ENCODE assay signal across 26 cellular contexts in the genomic region with DNA sequence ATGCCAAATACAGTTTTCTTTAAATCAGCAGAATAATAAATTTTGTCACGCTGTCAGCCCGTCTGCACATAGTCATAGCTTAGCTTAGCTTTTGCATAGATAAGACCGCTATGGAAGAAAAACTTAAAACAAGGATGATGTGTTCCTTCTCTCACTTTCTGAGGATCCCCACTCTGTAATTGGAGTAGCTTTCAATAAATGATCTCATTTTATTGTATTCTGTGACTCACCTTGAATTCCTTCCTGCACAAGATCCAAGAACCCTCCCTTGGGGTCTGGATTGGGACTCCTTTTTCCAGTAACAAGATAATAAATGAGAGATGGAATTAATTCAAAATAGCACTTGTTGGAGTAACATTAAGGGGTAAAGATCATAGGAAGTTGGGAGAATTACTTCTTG.
"Had no signal": no experiment of that assay in that cellular context is flagged by ENCODE, and none has a peak within 500 bp of the region (broad histone marks: within the 10 kb centered on the region; RNA-seq: fewer than 3 reads in every experiment).

No MANE protein-coding gene starts in this region.

- ATAC-seq: left colon; left lung; lower lobe of right lung; naive thymus-derived CD8-positive, alpha-beta T cell; pancreas; right cardiac atrium; sciatic nerve; stimulated activated naive B cell treated with anti-CD40 and anti-IgM and Interleukin-4, amounts not matched to agents 10 μg/mL and 1 μg/mL and 100 μg/mL, for 72 hours; upper lobe of right lung had no signal

- H3K9me3 ChIP-seq: left lung, lower lobe of right lung, pancreas, prostate gland, suprapubic skin, thoracic aorta, tibial artery, upper lobe of right lung, uterus had no signal

- H3K4me3 ChIP-seq: left lung, lower lobe of right lung, pancreas, prostate gland, skin epidermis, suprapubic skin, thoracic aorta, tibial artery, upper lobe of right lung, uterus had no signal

- H3K27ac ChIP-seq: left lung, lower lobe of right lung, pancreas, prostate gland, skin epidermis, suprapubic skin, thoracic aorta, tibial artery, upper lobe of right lung, uterus had no signal

- H3K4me1 ChIP-seq: lower lobe of right lung, pancreas, prostate gland, suprapubic skin, tibial artery, upper lobe of right lung, uterus had no signal

- H3K36me3 ChIP-seq: left lung, lower lobe of right lung, pancreas, prostate gland, suprapubic skin, thoracic aorta, tibial artery, upper lobe of right lung, uterus had no signal

- DNase-seq: kidney; left colon; left lung; lower lobe of right lung; mammary epithelial cell; mesenchymal stem cell; naive thymus-derived CD8-positive, alpha-beta T cell; nucleus accumbens; pancreas; posterior cingulate gyrus; retina; right cardiac atrium; stimulated activated CD4-positive, alpha-beta T cell treated with anti-CD3 and anti-CD28 coated beads, Interleukin-12 subunit alpha, Interleukin-12 subunit beta, amount 100 ng/mL, for 4 hours; stimulated activated CD4-positive, alpha-beta T cell treated with anti-CD3 and anti-CD28 coated beads, Interleukin-15, amount 100 ng/mL, for 24 hours; stimulated activated CD4-positive, alpha-beta T cell treated with anti-CD3 and anti-CD28 coated beads, Interleukin-2, amount 100 ng/mL, for 24 hours; stimulated activated CD4-positive, alpha-beta T cell treated with anti-CD3 and anti-CD28 coated beads, Interleukin-4, amount 100 ng/mL, for 1 hour; stimulated activated naive B cell treated with anti-CD40 and anti-IgM and Interleukin-4, amounts not matched to agents 10 μg/mL and 1 μg/mL and 100 μg/mL, for 72 hours; tibial artery; trophoblast cell; upper lobe of right lung; uterus had no signal

- FAIRE-seq: kidney, pancreas had no signal

- H3K27me3 ChIP-seq: left lung, pancreas, suprapubic skin, tibial artery, upper lobe of right lung, uterus had no signal
